In genomic region chrX:113959912-113960626, GRCh38 we compare ENCODE assay signal across 13 cellular contexts.
"Had no signal": no experiment of that assay in that cellular context is flagged by ENCODE, and none has a peak within 500 bp of the region (broad histone marks: within the 10 kb centered on the region; RNA-seq: fewer than 3 reads in every experiment).

No MANE protein-coding gene starts in this region.

- H3K9me3 Mint-ChIP-seq: activated naive CD4-positive, alpha-beta T cell treated with anti-CD3 and anti-CD28 coated beads, Interleukin-2, amount 10 ng/mL, durations not matched to agents 7 days and 5 days had no signal

- H3K9me3 ChIP-seq: esophagus muscularis mucosa, right lobe of liver, transverse colon had no signal

- H3K4me1 ChIP-seq: esophagus muscularis mucosa, right lobe of liver, transverse colon had no signal

- ATAC-seq: left cardiac atrium; right lobe of liver; stimulated activated naive CD8-positive, alpha-beta T cell treated with anti-CD3 and anti-CD28 coated beads, Interleukin-15, Interleukin-2, amounts not matched to agents 100 U/mL and 50 U/mL, for 24 hours had no signal

- H3K27ac Mint-ChIP-seq: activated naive CD4-positive, alpha-beta T cell treated with anti-CD3 and anti-CD28 coated beads, Interleukin-2, amount 10 ng/mL, durations not matched to agents 7 days and 5 days had no signal

- H3K4me1 Mint-ChIP-seq: activated naive CD4-positive, alpha-beta T cell treated with anti-CD3 and anti-CD28 coated beads, Interleukin-2, amount 10 ng/mL, durations not matched to agents 7 days and 5 days had no signal

- H3K36me3 Mint-ChIP-seq: activated naive CD4-positive, alpha-beta T cell treated with anti-CD3 and anti-CD28 coated beads, Interleukin-2, amount 10 ng/mL, durations not matched to agents 7 days and 5 days had no signal

- H3K27me3 ChIP-seq: esophagus muscularis mucosa, hepatocyte, transverse colon had no signal

- H3K4me3 ChIP-seq: dorsolateral prefrontal cortex, esophagus muscularis mucosa, hepatocyte, lung, right lobe of liver, transverse colon had no signal

- H3K36me3 ChIP-seq: esophagus muscularis mucosa, right lobe of liver had no signal

- H3K4me3 Mint-ChIP-seq: activated naive CD4-positive, alpha-beta T cell treated with anti-CD3 and anti-CD28 coated beads, Interleukin-2, amount 10 ng/mL, durations not matched to agents 7 days and 5 days had no signal

- DNase-seq: activated CD4-positive, alpha-beta T cell treated with anti-CD3 and anti-CD28 coated beads, Interleukin-2, amount 50 U/mL, for 48 hours; activated CD4-positive, CD25-positive, alpha-beta regulatory T cell treated with anti-CD3 and anti-CD28 coated beads, Interleukin-2, amount 50 U/mL, for 72 hours; activated naive CD4-positive, alpha-beta T cell treated with anti-CD3 and anti-CD28 coated beads, Interleukin-2, amount 10 ng/mL, durations not matched to agents 7 days and 5 days; dorsolateral prefrontal cortex; left cardiac atrium; midbrain; right lobe of liver; stimulated activated naive CD8-positive, alpha-beta T cell treated with anti-CD3 and anti-CD28 coated beads, Interleukin-15, Interleukin-2, amounts not matched to agents 100 U/mL and 50 U/mL, for 24 hours; T1000; transverse colon had no signal

- H2AFZ ChIP-seq: hepatocyte had no signal

- H3K4me2 ChIP-seq: hepatocyte had no signal

- H3K27ac ChIP-seq: dorsolateral prefrontal cortex, esophagus muscularis mucosa, hepatocyte, right lobe of liver, transverse colon had no signal

- H3K27me3 Mint-ChIP-seq: activated naive CD4-positive, alpha-beta T cell treated with anti-CD3 and anti-CD28 coated beads, Interleukin-2, amount 10 ng/mL, durations not matched to agents 7 days and 5 days had no signal

- H3K79me2 ChIP-seq: hepatocyte had no signal
